ENCODE assay signal across 8 cellular contexts in genomic region chr11:57335343-57336110, GRCh38. TPM values are rescaled to one million over a fixed set of nuclear protein-coding genes. Genes with fewer than 3 reads are reported as not detected.
DNase-seq lines count a peak whose midpoint lies in the region; TF ChIP-seq lines count a peak whose summit lies in the region.

SSRP1 (minus strand) TSS chr11:57335892; CDS start chr11:57335121, 771 bp downstream.

- H3K36me3 ChIP-seq in GM06990 (ENCODE audit: control insufficient read depth, insufficient read depth, low read length) (peaks cover 16% of the 10 kb centered on the region), MM.1S (replicated peaks; ENCODE audit: insufficient read depth, low read length) (peaks cover 15% of the 10 kb centered on the region), SK-N-SH (replicated peaks in 1 of 2; ENCODE audit: control insufficient read depth in 1 of 2, insufficient read depth in 2 of 2, low read length in 1 of 2) (peaks cover 23 to 29% of the 10 kb centered on the region in 2 experiments), suprapubic skin (peaks cover 30% of the 10 kb centered on the region)

- no peaks in the 10 kb centered on the region for H4K20me1 ChIP-seq in MM.1S (ENCODE audit: insufficient read depth, low read length)
- no peaks in the 10 kb centered on the region for H4K20me1 ChIP-seq in SK-N-SH (ENCODE audit: insufficient read depth)

- no peaks in the 10 kb centered on the region for H3K27me3 ChIP-seq in GM06990 (replicated peaks; ENCODE audit: control insufficient read depth, insufficient read depth, low read length)
- 0 out of 2 replicates have a peak, but pooled peaks cover 3% of the 10 kb centered on the region for H3K27me3 ChIP-seq in MM.1S (replicated peaks; ENCODE audit: insufficient read depth, low read length)
- H3K27me3 ChIP-seq in SK-N-SH (ENCODE audit: insufficient read depth): no peaks in the 10 kb centered on the region
- no peaks in the 10 kb centered on the region for H3K27me3 ChIP-seq in suprapubic skin

- peak within 1 kb of the TSS; percentile 98 for H3K27ac Mint-ChIP-seq in activated naive CD4-positive, alpha-beta T cell treated with anti-CD3 and anti-CD28 coated beads, Interleukin-2, amount 10 ng/mL, durations not matched to agents 7 days and 5 days

- no peak for TF ChIP-seq POLR2A in suprapubic skin (IDR thresholded peaks at IDR 0.05)

- no peaks in the 10 kb centered on the region for H3K9me3 Mint-ChIP-seq in activated naive CD4-positive, alpha-beta T cell treated with anti-CD3 and anti-CD28 coated beads, Interleukin-2, amount 10 ng/mL, durations not matched to agents 7 days and 5 days

- H3K27ac ChIP-seq in MM.1S (ENCODE audit: low read length) (peak within 1 kb of the TSS; percentile 51), SK-N-SH (ENCODE audit: low read depth in 2 of 2, low read length in 1 of 2) (peak within 1 kb of the TSS; percentile 45 to 85), suprapubic skin (peak within 1 kb of the TSS; percentile 94)

- TF ChIP-seq EP300 in SK-N-SH (IDR thresholded peaks at IDR 0.05; ENCODE audit: borderline replicate concordance in 1 of 2, low read depth in 1 of 2, low read length in 1 of 2) (no peak), suprapubic skin (IDR thresholded peaks at IDR 0.05) (no peak)

- H3K4me1 ChIP-seq in MM.1S (ENCODE audit: low read length) (peaks cover 13% of the 10 kb centered on the region), SK-N-SH (ENCODE audit: control insufficient read depth in 1 of 2, insufficient read depth in 2 of 2, low read depth in 1 of 2, low read length in 1 of 2) (peaks cover 7 to 15% of the 10 kb centered on the region in 2 experiments; a peak in 3 of 4 replicates), suprapubic skin (peaks cover 28% of the 10 kb centered on the region)

- CTCF ChIA-PET in SK-N-SH (lab: Yijun Ruan, JAX): interaction anchor here (0.8 to 1.9 kb wide), 7 partner anchors 10 to 147 kb away, joined by 3 to 5 read pairs (median 3); partner anchors contain the start of gene TNKS1BP1
- CTCF ChIA-PET in activated naive CD4-positive, alpha-beta T cell treated with anti-CD3 and anti-CD28 coated beads, Interleukin-2, amount 10 ng/mL, durations not matched to agents 7 days and 5 days (lab: Charles Lee): interaction anchor here (1.2 to 4.8 kb wide), 2 partner anchors 9 to 158 kb away, joined by 3 to 23 read pairs; partner anchors contain the start of gene TNKS1BP1

- peaks cover 44% of the 10 kb centered on the region for H3K36me3 Mint-ChIP-seq in activated naive CD4-positive, alpha-beta T cell treated with anti-CD3 and anti-CD28 coated beads, Interleukin-2, amount 10 ng/mL, durations not matched to agents 7 days and 5 days

- H3K4me3 ChIP-seq in GM06990 (replicated peaks; ENCODE audit: low read depth, low read length) (peak within 1 kb of the TSS; percentile 79), MM.1S (ENCODE audit: low read length) (peak within 1 kb of the TSS; percentile 75), SK-N-SH (ENCODE audit: low read depth in 2 of 2, low read length in 1 of 2) (peak within 1 kb of the TSS; percentile 69 to 87), suprapubic skin (peak within 1 kb of the TSS; percentile 94)

- peak within 1 kb of the TSS; percentile 86 for H3K4me2 ChIP-seq in MM.1S (ENCODE audit: low read depth, low read length)
- peak within 1 kb of the TSS; percentile 95 for H3K4me2 ChIP-seq in SK-N-SH

- POLR2A ChIA-PET in SK-N-SH (lab: Yijun Ruan, JAX): interaction anchor here (3.2 kb wide), 1 partner anchor 10 kb away, joined by 29 read pairs; the partner anchor contains the start of gene TNKS1BP1

- peak within 1 kb of the TSS; percentile 90 for H3K4me3 Mint-ChIP-seq in activated naive CD4-positive, alpha-beta T cell treated with anti-CD3 and anti-CD28 coated beads, Interleukin-2, amount 10 ng/mL, durations not matched to agents 7 days and 5 days

- H3K9me3 ChIP-seq in MM.1S (replicated peaks; ENCODE audit: insufficient read depth, low read length): no peaks in the 10 kb centered on the region
- no peaks in the 10 kb centered on the region for H3K9me3 ChIP-seq in SK-N-SH
- H3K9me3 ChIP-seq in suprapubic skin: no peaks in the 10 kb centered on the region

- peak within 1 kb of the TSS; percentile 95 for H3K9ac ChIP-seq in MM.1S (ENCODE audit: low read length)
- peak within 1 kb of the TSS; percentile 92 for H3K9ac ChIP-seq in SK-N-SH

- H3K79me2 ChIP-seq in MM.1S (ENCODE audit: low read length): peaks cover 56% of the 10 kb centered on the region
- H3K79me2 ChIP-seq in SK-N-SH (ENCODE audit: insufficient read depth): peaks cover 42% of the 10 kb centered on the region

- TF ChIP-seq CTCF in GM06990 (IDR thresholded peaks at IDR 0.05; ENCODE audit: insufficient read depth, low read length, poor library complexity, severe bottlenecking) (peak; percentile 17), MM.1S (IDR thresholded peaks at IDR 0.05; ENCODE audit: low read length) (0 out of 2 replicates have a peak, but pooled peaks have one; percentile 8), SK-N-SH (IDR thresholded peaks at IDR 0.05) (no peak), suprapubic skin (IDR thresholded peaks at IDR 0.05) (no peak)

- DNase-seq in GM06990 (ENCODE audit: extremely low read depth, insufficient read length): peak; percentile 85
- peak; percentile 89 for DNase-seq in HCEC 1CT
- peak; percentile 91 for DNase-seq in MM.1S
- peak; percentile 95 for DNase-seq in SK-N-SH
- DNase-seq in activated naive CD4-positive, alpha-beta T cell treated with anti-CD3 and anti-CD28 coated beads, Interleukin-2, amount 10 ng/mL, durations not matched to agents 7 days and 5 days: peak; percentile 91
- peak; percentile 85 for DNase-seq in globus pallidus (ENCODE audit: low spot score)
- peak; percentile 87 for DNase-seq in occipital lobe (lab: John Stamatoyannopoulos, UW)
- DNase-seq in suprapubic skin (ENCODE audit: low spot score in 2 of 2): peak; percentile 91 to 92

- no peaks in the 10 kb centered on the region for H3F3A ChIP-seq in MM.1S (ENCODE audit: insufficient read depth, low read length)
- no peaks in the 10 kb centered on the region for H3F3A ChIP-seq in SK-N-SH (replicated peaks; ENCODE audit: insufficient read depth)

- H3K9me2 ChIP-seq in MM.1S (replicated peaks; ENCODE audit: insufficient read depth, low read length) (no peaks in the 10 kb centered on the region), SK-N-SH (no peaks in the 10 kb centered on the region)

- no peak for TF ChIP-seq RAD21 in SK-N-SH (IDR thresholded peaks at IDR 0.05; ENCODE audit: low read length)

- peaks cover 41% of the 10 kb centered on the region for H3K4me1 Mint-ChIP-seq in activated naive CD4-positive, alpha-beta T cell treated with anti-CD3 and anti-CD28 coated beads, Interleukin-2, amount 10 ng/mL, durations not matched to agents 7 days and 5 days

- H3K27me3 Mint-ChIP-seq in activated naive CD4-positive, alpha-beta T cell treated with anti-CD3 and anti-CD28 coated beads, Interleukin-2, amount 10 ng/mL, durations not matched to agents 7 days and 5 days: peaks cover 28% of the 10 kb centered on the region

- 2% methylated on average over 26 of the region's 69 CpGs for WGBS in SK-N-SH (ENCODE audit: low lambda C conversion rate)
- 0% methylated on average over 15 of the region's 69 CpGs for WGBS in suprapubic skin

- H2AFZ ChIP-seq in MM.1S (ENCODE audit: low read length): peak within 1 kb of the TSS; percentile 93
- H2AFZ ChIP-seq in SK-N-SH (ENCODE audit: low read depth): peak within 1 kb of the TSS; percentile 83

TF ChIP-seq in SK-N-SH, 30 proteins besides CTCF, POLR2A, EP300 and RAD21 (continues in another document):
- TF ChIP-seq TCF12 (IDR thresholded peaks at IDR 0.05): no peak
- TF ChIP-seq MEF2A (IDR thresholded peaks at IDR 0.05; ENCODE audit: borderline replicate concordance, low read depth): no peak
- TF ChIP-seq FOXM1 (IDR thresholded peaks at IDR 0.05; ENCODE audit: low read depth): no peak
- peak; percentile 62; the same call in 1 of the 2 replicates for TF ChIP-seq SIN3A (IDR thresholded peaks at IDR 0.05; ENCODE audit: borderline replicate concordance, low read depth, low read length)
- TF ChIP-seq EZH2phosphoT487 (IDR thresholded peaks at IDR 0.05; ENCODE audit: borderline replicate concordance, low read depth): no peak
- no peak for TF ChIP-seq SMC3 (IDR thresholded peaks at IDR 0.05; ENCODE audit: low read depth, low read length)
- TF ChIP-seq NRF1 (IDR thresholded peaks at IDR 0.05; ENCODE audit: low read depth, low read length): no peak
- TF ChIP-seq GABPA (IDR thresholded peaks at IDR 0.05; ENCODE audit: low read depth): peak; percentile 77
- TF ChIP-seq JUND (IDR thresholded peaks at IDR 0.05): no peak
- peak; percentile 52; the same call in 1 of the 2 replicates for TF ChIP-seq ELF1 (IDR thresholded peaks at IDR 0.05)
- TF ChIP-seq MAX (IDR thresholded peaks at IDR 0.05; ENCODE audit: low read depth): peak; percentile 86
- TF ChIP-seq TEAD4 (IDR thresholded peaks at IDR 0.05; ENCODE audit: borderline replicate concordance, insufficient read depth): no peak
- TF ChIP-seq NFIC (IDR thresholded peaks at IDR 0.05; ENCODE audit: borderline replicate concordance): no peak
- no peak for TF ChIP-seq RCOR1 (IDR thresholded peaks at IDR 0.05; ENCODE audit: low read length)
- no peak for TF ChIP-seq FOSL2 (IDR thresholded peaks at IDR 0.05; ENCODE audit: borderline replicate concordance, low read depth)
- TF ChIP-seq RXRA (IDR thresholded peaks at IDR 0.05; ENCODE audit: borderline replicate concordance, low read depth): no peak
- TF ChIP-seq RFX5 (IDR thresholded peaks at IDR 0.05; ENCODE audit: low read length): no peak
- 0 out of 2 replicates have a peak, but pooled peaks have one; percentile 28 for TF ChIP-seq PBX3 (IDR thresholded peaks at IDR 0.05)
- peak; percentile 90 for TF ChIP-seq TAF1 (IDR thresholded peaks at IDR 0.05; ENCODE audit: borderline replicate concordance, low read depth, low read length)

RNA-seq across cellular contexts. Expression of gene SSRP1, which starts in this region (rescaled TPM):
- polyA plus RNA-seq in SK-N-SH (2012; rRNA removed): 122 and 137 TPM in 2 replicates
- polyA plus RNA-seq in SK-N-SH (2012; cell fraction: cytosol; rRNA removed): 146 and 159 TPM in 2 replicates
- 103 and 108 TPM in 2 replicates for polyA plus RNA-seq in SK-N-SH (2012; cell fraction: nucleus; rRNA removed)
- total RNA-seq in occipital lobe (49.8 TPM), suprapubic skin (10 to 100 TPM; 59.9 to 96.5 (median 67.9) TPM)

Comparison
In these comparisons a context has a peak if more than half of its experiments do, and no peak if none do; other contexts are left out.
1. Peak in every context shown above with its lines: DNase-seq, H3K4me3 ChIP-seq and H3K27ac ChIP-seq.
2. CTCF ChIP-seq: peak in GM06990 (single experiment) and MM.1S (single experiment); none in SK-N-SH (single experiment) and suprapubic skin (0 of 2).